In the genomic region with DNA sequence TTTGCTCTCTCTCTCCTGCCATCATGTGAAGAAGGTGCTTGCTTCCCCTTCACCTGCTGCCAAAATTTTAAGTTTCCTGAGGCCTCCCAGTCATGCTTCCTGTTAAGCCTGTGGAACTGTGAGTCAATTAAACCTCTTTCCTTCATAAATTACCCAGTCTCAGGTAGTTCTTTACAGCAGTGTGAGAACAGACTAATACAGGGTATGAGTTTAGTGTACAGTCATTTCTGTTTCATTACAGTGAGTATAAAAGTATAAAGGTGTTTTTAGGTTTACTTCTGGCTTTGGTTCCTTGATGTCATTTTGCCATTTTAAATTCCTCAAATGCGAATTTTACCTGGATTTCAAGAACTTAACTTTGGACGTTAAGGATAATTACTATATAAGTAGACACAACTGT, we compare ENCODE assay signal across 6 cellular contexts. TPM values are rescaled to one million over a fixed set of nuclear protein-coding genes. Genes with fewer than 3 reads are reported as not detected.
A peak's percentile ranks its signal among the peaks of the same experiment; 100 is the strongest.
DNase-seq lines count a peak whose midpoint lies in the region; ATAC-seq and TF ChIP-seq lines count a peak whose summit lies in the region.
"Not testable (repeated sequence)": the region's sequence is repeated elsewhere in the genome, so short reads cannot be mapped to it uniquely, and the experiment has no call there.

No MANE protein-coding gene starts in this region.

- POLR2A ChIA-PET in activated CD8-positive, alpha-beta T cell treated with anti-CD3 and anti-CD28 coated beads for 36 hours (lab: Charles Lee): interaction anchor here (1.1 kb wide), 1 partner anchor 35 kb away, joined by 5 read pairs; no protein-coding TSS in a partner anchor

- H3K27ac ChIP-seq in foreskin keratinocyte: not testable (repeated sequence)

- H3K9ac ChIP-seq in Loucy (ENCODE audit: low read depth, low read length, poor library complexity, severe bottlenecking): not testable (repeated sequence)

- H3K27me3 ChIP-seq in Loucy (ENCODE audit: insufficient read depth, low read length, poor library complexity, severe bottlenecking); foreskin keratinocyte: not testable (repeated sequence)

- H3K27ac Mint-ChIP-seq in activated CD8-positive, alpha-beta T cell treated with anti-CD3 and anti-CD28 coated beads for 36 hours: peak overlapping the region; percentile 55
- peak overlapping the region; percentile 50 for H3K27ac Mint-ChIP-seq in activated T-helper 17 cell treated with anti-CD3 and anti-CD28 coated beads, Interleukin-2, amount 50 U/mL, for 72 hours
- H3K27ac Mint-ChIP-seq in activated naive CD4-positive, alpha-beta T cell treated with anti-CD3 and anti-CD28 coated beads, Interleukin-2, amount 50 U/mL, for 72 hours: peak overlapping the region in 1 of 2 donors; percentile 43
- peak overlapping the region; percentile 20 for H3K27ac Mint-ChIP-seq in activated naive CD8-positive, alpha-beta T cell treated with anti-CD3 and anti-CD28 coated beads, Interleukin-2, amount 50 U/mL, for 24 hours

- H3K4me3 Mint-ChIP-seq in activated CD8-positive, alpha-beta T cell treated with anti-CD3 and anti-CD28 coated beads for 36 hours; activated T-helper 17 cell treated with anti-CD3 and anti-CD28 coated beads, Interleukin-2, amount 50 U/mL, for 72 hours; activated naive CD8-positive, alpha-beta T cell treated with anti-CD3 and anti-CD28 coated beads, Interleukin-2, amount 50 U/mL, for 24 hours: not testable (repeated sequence)

- H3K4me3 ChIP-seq in Loucy (ENCODE audit: low read length, poor library complexity, severe bottlenecking): not testable (repeated sequence)

- not testable (repeated sequence) for H3K9me3 ChIP-seq in Loucy (ENCODE audit: insufficient read depth, low read depth, low read length)

- H3K4me1 ChIP-seq in Loucy (ENCODE audit: insufficient read depth, low read length, poor library complexity, severe bottlenecking): peaks cover 31% of the 10 kb centered on the region
- H3K4me1 ChIP-seq in foreskin keratinocyte: not testable (repeated sequence)

- peaks cover 48% of the 10 kb centered on the region; the same call in 1 of the 2 replicates for H3K36me3 ChIP-seq in Loucy (ENCODE audit: insufficient read depth, low read length)

- H3K9me3 Mint-ChIP-seq in activated CD8-positive, alpha-beta T cell treated with anti-CD3 and anti-CD28 coated beads for 36 hours; activated T-helper 17 cell treated with anti-CD3 and anti-CD28 coated beads, Interleukin-2, amount 50 U/mL, for 72 hours; activated naive CD4-positive, alpha-beta T cell treated with anti-CD3 and anti-CD28 coated beads, Interleukin-2, amount 50 U/mL, for 72 hours; activated naive CD8-positive, alpha-beta T cell treated with anti-CD3 and anti-CD28 coated beads, Interleukin-2, amount 50 U/mL, for 24 hours: not testable (repeated sequence)

- CTCF ChIA-PET in activated CD8-positive, alpha-beta T cell treated with anti-CD3 and anti-CD28 coated beads for 36 hours (lab: Charles Lee): not testable (repeated sequence)

- DNase-seq in activated CD8-positive, alpha-beta T cell treated with anti-CD3 and anti-CD28 coated beads for 36 hours; activated naive CD4-positive, alpha-beta T cell treated with anti-CD3 and anti-CD28 coated beads, Interleukin-2, amount 50 U/mL, for 72 hours (ENCODE audit: low spot score in 2 of 2); activated naive CD8-positive, alpha-beta T cell treated with anti-CD3 and anti-CD28 coated beads, Interleukin-2, amount 50 U/mL, for 24 hours; foreskin keratinocyte: not testable (repeated sequence)

- peaks cover 75% of the 10 kb centered on the region for H3K79me2 ChIP-seq in Loucy (ENCODE audit: insufficient read depth, low read length)

- H3K9me2 ChIP-seq in Loucy (replicated peaks; ENCODE audit: low read depth, low read length): not testable (repeated sequence)

- TF ChIP-seq CTCF in Loucy (conservative IDR thresholded peaks at IDR 0.05; ENCODE audit: low read length); activated CD8-positive, alpha-beta T cell treated with anti-CD3 and anti-CD28 coated beads for 36 hours (IDR thresholded peaks at IDR 0.05); foreskin keratinocyte (conservative IDR thresholded peaks at IDR 0.05): not testable (repeated sequence)

- peaks cover 36% of the 10 kb centered on the region for H3K36me3 Mint-ChIP-seq in activated CD8-positive, alpha-beta T cell treated with anti-CD3 and anti-CD28 coated beads for 36 hours (ENCODE audit: low read depth)
- H3K36me3 Mint-ChIP-seq in activated T-helper 17 cell treated with anti-CD3 and anti-CD28 coated beads, Interleukin-2, amount 50 U/mL, for 72 hours (ENCODE audit: low read depth): peaks cover 77% of the 10 kb centered on the region
- peaks cover 0 to 38% of the 10 kb centered on the region in 2 donors for H3K36me3 Mint-ChIP-seq in activated naive CD4-positive, alpha-beta T cell treated with anti-CD3 and anti-CD28 coated beads, Interleukin-2, amount 50 U/mL, for 72 hours
- peaks cover 43% of the 10 kb centered on the region for H3K36me3 Mint-ChIP-seq in activated naive CD8-positive, alpha-beta T cell treated with anti-CD3 and anti-CD28 coated beads, Interleukin-2, amount 50 U/mL, for 24 hours (ENCODE audit: low read depth)

- peaks cover 56% of the 10 kb centered on the region for H3K4me1 Mint-ChIP-seq in activated CD8-positive, alpha-beta T cell treated with anti-CD3 and anti-CD28 coated beads for 36 hours (ENCODE audit: low read depth)
- peaks cover 34% of the 10 kb centered on the region for H3K4me1 Mint-ChIP-seq in activated T-helper 17 cell treated with anti-CD3 and anti-CD28 coated beads, Interleukin-2, amount 50 U/mL, for 72 hours
- peaks cover 48% of the 10 kb centered on the region for H3K4me1 Mint-ChIP-seq in activated naive CD8-positive, alpha-beta T cell treated with anti-CD3 and anti-CD28 coated beads, Interleukin-2, amount 50 U/mL, for 24 hours

- not testable (repeated sequence) for H3F3A ChIP-seq in Loucy (ENCODE audit: low read depth)

- not testable (repeated sequence) for H2AFZ ChIP-seq in Loucy (ENCODE audit: low read length)

- peak overlapping the region; percentile 49 for H3K4me2 ChIP-seq in Loucy (ENCODE audit: low read depth, low read length, poor library complexity, severe bottlenecking)

- peaks cover 37% of the 10 kb centered on the region for H4K20me1 ChIP-seq in Loucy (ENCODE audit: insufficient read depth, low read length, poor library complexity, severe bottlenecking)

- H3K27me3 Mint-ChIP-seq in activated CD8-positive, alpha-beta T cell treated with anti-CD3 and anti-CD28 coated beads for 36 hours; activated T-helper 17 cell treated with anti-CD3 and anti-CD28 coated beads, Interleukin-2, amount 50 U/mL, for 72 hours; activated naive CD8-positive, alpha-beta T cell treated with anti-CD3 and anti-CD28 coated beads, Interleukin-2, amount 50 U/mL, for 24 hours: not testable (repeated sequence)

- ATAC-seq in activated CD8-positive, alpha-beta T cell treated with anti-CD3 and anti-CD28 coated beads for 36 hours; activated naive CD8-positive, alpha-beta T cell treated with anti-CD3 and anti-CD28 coated beads, Interleukin-2, amount 50 U/mL, for 24 hours: not testable (repeated sequence)
- peak; percentile 56 for ATAC-seq in activated T-helper 17 cell treated with anti-CD3 and anti-CD28 coated beads, Interleukin-2, amount 50 U/mL, for 72 hours (replicated peaks)
- peak; percentile 63 to 84 for ATAC-seq in activated naive CD4-positive, alpha-beta T cell treated with anti-CD3 and anti-CD28 coated beads, Interleukin-2, amount 50 U/mL, for 72 hours
- peak; percentile 14 for ATAC-seq in foreskin keratinocyte

- intact Hi-C loops in activated CD8-positive, alpha-beta T cell treated with anti-CD3 and anti-CD28 coated beads for 36 hours (cut with micrococcal nuclease): not testable (repeated sequence)

RNA-seq across cellular contexts. Expression of a gene that starts 7.2 kb away (rescaled TPM):
- 10 to 100 TPM; 81.7 to 83.8 TPM for total RNA-seq in activated CD8-positive, alpha-beta T cell treated with anti-CD3 and anti-CD28 coated beads for 36 hours
- 100 to 1,000 TPM in 1 of 2 donors, 10 to 100 TPM in 1; 85.4 to 101 TPM for total RNA-seq in activated T-helper 17 cell treated with anti-CD3 and anti-CD28 coated beads, Interleukin-2, amount 50 U/mL, for 72 hours
- total RNA-seq in activated naive CD4-positive, alpha-beta T cell treated with anti-CD3 and anti-CD28 coated beads, Interleukin-2, amount 50 U/mL, for 72 hours: 100 to 1,000 TPM in 1 of 2 donors, 10 to 100 TPM in 1; 96.0 to 101 TPM
- 139 and 148 TPM in 2 replicates for total RNA-seq in foreskin keratinocyte
- polyA plus RNA-seq in foreskin keratinocyte: 62.7 and 63.9 TPM in 2 replicates

RNA-seq across cellular contexts. Expression of a gene that starts 38.5 kb away (rescaled TPM):
- 10 to 100 TPM; 67.4 to 68.9 TPM for total RNA-seq in activated CD8-positive, alpha-beta T cell treated with anti-CD3 and anti-CD28 coated beads for 36 hours
- 10 to 100 TPM; 49.2 to 53.4 TPM for total RNA-seq in activated T-helper 17 cell treated with anti-CD3 and anti-CD28 coated beads, Interleukin-2, amount 50 U/mL, for 72 hours
- total RNA-seq in activated naive CD4-positive, alpha-beta T cell treated with anti-CD3 and anti-CD28 coated beads, Interleukin-2, amount 50 U/mL, for 72 hours: 10 to 100 TPM; 58.8 to 97.8 TPM
- total RNA-seq in foreskin keratinocyte: 65.4 and 65.7 TPM in 2 replicates
- 59.8 and 61.1 TPM in 2 replicates for polyA plus RNA-seq in foreskin keratinocyte
